Comparison of ENCODE assay signal across 8 cellular contexts in genomic region chrX:40266490-40267333, GRCh38.
DNase-seq lines count a peak whose midpoint lies in the region; ATAC-seq and TF ChIP-seq lines count a peak whose summit lies in the region.

No MANE protein-coding gene starts in this region.

- H3K9me3 ChIP-seq in left lung, result no peaks in the 10 kb centered on the region

- ATAC-seq in GM19463 (IDR thresholded peaks at IDR 0.05; ENCODE audit: unreplicated experiment) (peak; percentile 47), left lung (peak; percentile 89)
- peak; percentile 88 for ATAC-seq in activated CD4-positive, alpha-beta T cell treated with anti-CD3 and anti-CD28 coated beads for 36 hours

- DNase-seq in AG08396 (ENCODE audit: low spot score), result peak; percentile 81
- DNase-seq in NCI-H2196 (lab: John Stamatoyannopoulos, UW; ENCODE audit: unreplicated experiment), result peak; percentile 56
- DNase-seq in activated CD4-positive, alpha-beta T cell treated with anti-CD3 and anti-CD28 coated beads for 36 hours, result peak; percentile 74
- DNase-seq in left lung, result peak; percentile 71 to 89
- peak; percentile 30 to 55 for DNase-seq in stimulated activated CD4-positive, alpha-beta T cell treated with anti-CD3 and anti-CD28 coated beads, Interleukin-2, amount 100 ng/mL, for 48 hours
- DNase-seq in cortex of kidney (lab: John Stamatoyannopoulos, UW), result no peak

- peak; percentile 53 to 60 for TF ChIP-seq CTCF in left lung (IDR thresholded peaks at IDR 0.05)

- H3K27me3 Mint-ChIP-seq in activated CD4-positive, alpha-beta T cell treated with anti-CD3 and anti-CD28 coated beads for 36 hours, result no peaks in the 10 kb centered on the region
- peaks cover 15% of the 10 kb centered on the region for H3K27me3 Mint-ChIP-seq in dendritic cell treated with granulocyte-macrophage colony-stimulating factor and Interleukin-4, amounts not matched to agents 40 ng/mL and 50 ng/mL, for 4 days

- intact Hi-C loops in activated CD4-positive, alpha-beta T cell treated with anti-CD3 and anti-CD28 coated beads for 36 hours (cut with DNase I, micrococcal nuclease), result loop anchor here (2.0 to 10.0 kb wide), 5 partner anchors 89 to 532 kb away; partner anchors contain the start of gene BCOR (in 1 of the 2)
- intact Hi-C loops in dendritic cell treated with granulocyte-macrophage colony-stimulating factor and Interleukin-4, amounts not matched to agents 40 ng/mL and 50 ng/mL, for 4 days (cut with micrococcal nuclease), result loop anchor here (2.0 to 5.0 kb wide), 2 partner anchors 89 to 160 kb away; no protein-coding TSS in a partner anchor
- intact Hi-C loops in left lung (cut with DNase I), result loop anchor here in 1 of 2 donors (10.0 kb wide), 1 partner anchor 112 kb away; no protein-coding TSS in a partner anchor

- no peaks in the 10 kb centered on the region for H3K9me3 Mint-ChIP-seq in activated CD4-positive, alpha-beta T cell treated with anti-CD3 and anti-CD28 coated beads for 36 hours (ENCODE audit: low read depth)
- no peaks in the 10 kb centered on the region for H3K9me3 Mint-ChIP-seq in dendritic cell treated with granulocyte-macrophage colony-stimulating factor and Interleukin-4, amounts not matched to agents 40 ng/mL and 50 ng/mL, for 4 days

- peak overlapping the region; percentile 60 for H3K4me3 Mint-ChIP-seq in activated CD4-positive, alpha-beta T cell treated with anti-CD3 and anti-CD28 coated beads for 36 hours
- peak overlapping the region; percentile 70 for H3K4me3 Mint-ChIP-seq in dendritic cell treated with granulocyte-macrophage colony-stimulating factor and Interleukin-4, amounts not matched to agents 40 ng/mL and 50 ng/mL, for 4 days

- CTCF ChIA-PET in activated CD4-positive, alpha-beta T cell treated with anti-CD3 and anti-CD28 coated beads for 36 hours (lab: Charles Lee), result interaction anchor here (0.6 to 1.2 kb wide), 4 partner anchors 53 to 825 kb away, joined by 3 read pairs; no protein-coding TSS in a partner anchor

- peak overlapping the region; percentile 19 to 65 for H3K27ac ChIP-seq in left lung

- POLR2A ChIA-PET in activated CD4-positive, alpha-beta T cell treated with anti-CD3 and anti-CD28 coated beads for 36 hours (lab: Charles Lee), result no interaction called here

- H3K27ac Mint-ChIP-seq in activated CD4-positive, alpha-beta T cell treated with anti-CD3 and anti-CD28 coated beads for 36 hours, result peak overlapping the region; percentile 63
- H3K27ac Mint-ChIP-seq in dendritic cell treated with granulocyte-macrophage colony-stimulating factor and Interleukin-4, amounts not matched to agents 40 ng/mL and 50 ng/mL, for 4 days, result peak overlapping the region; percentile 84

- peaks cover 13% of the 10 kb centered on the region for H3K4me1 Mint-ChIP-seq in activated CD4-positive, alpha-beta T cell treated with anti-CD3 and anti-CD28 coated beads for 36 hours
- peaks cover 26% of the 10 kb centered on the region for H3K4me1 Mint-ChIP-seq in dendritic cell treated with granulocyte-macrophage colony-stimulating factor and Interleukin-4, amounts not matched to agents 40 ng/mL and 50 ng/mL, for 4 days (ENCODE audit: low read depth)

- H3K27me3 ChIP-seq in left lung, result peaks cover 0 to 5% of the 10 kb centered on the region in 2 donors

- H3K36me3 Mint-ChIP-seq in activated CD4-positive, alpha-beta T cell treated with anti-CD3 and anti-CD28 coated beads for 36 hours (ENCODE audit: low read depth), result no peaks in the 10 kb centered on the region
- H3K36me3 Mint-ChIP-seq in dendritic cell treated with granulocyte-macrophage colony-stimulating factor and Interleukin-4, amounts not matched to agents 40 ng/mL and 50 ng/mL, for 4 days (ENCODE audit: low read depth), result no peaks in the 10 kb centered on the region

- H3K4me3 ChIP-seq in left lung, result peak overlapping the region; percentile 21 to 45

- peaks cover 3 to 16% of the 10 kb centered on the region in 2 donors for H3K4me1 ChIP-seq in left lung

- H3K36me3 ChIP-seq in left lung, result no peaks in the 10 kb centered on the region
